Comparison of ENCODE assay signal across 21 cellular contexts in genomic region chr12:3980504-3981272, GRCh38.
DNase-seq lines count a peak whose midpoint lies in the region; ATAC-seq lines count a peak whose summit lies in the region.
"Had no signal": no experiment of that assay in that cellular context is flagged by ENCODE, and none has a peak within 500 bp of the region (broad histone marks: within the 10 kb centered on the region; RNA-seq: fewer than 3 reads in every experiment).

No MANE protein-coding gene starts in this region.

- intact Hi-C loops in activated naive CD4-positive, alpha-beta T cell treated with anti-CD3 and anti-CD28 coated beads for 36 hours (cut with micrococcal nuclease): loop anchor here (1.0 kb wide), 1 partner anchor 8 kb away; no protein-coding TSS in a partner anchor

- DNase-seq in activated CD4-positive, alpha-beta T cell treated with anti-CD3 and anti-CD28 coated beads for 48 hours: peak; percentile 31
- no peak for DNase-seq in activated CD4-positive, alpha-beta T cell treated with anti-CD3 and anti-CD28 coated beads, Interleukin-2, amount 10 ng/mL, durations not matched to agents 7 days and 5 days
- DNase-seq in activated naive CD4-positive, alpha-beta T cell treated with anti-CD3 and anti-CD28 coated beads for 36 hours: peak; percentile 41
- DNase-seq in activated naive CD4-positive, alpha-beta T cell treated with anti-CD3 and anti-CD28 coated beads, Interleukin-2, amount 10 ng/mL, durations not matched to agents 7 days and 5 days: no peak
- no peak for DNase-seq in activated naive CD8-positive, alpha-beta T cell treated with anti-CD3 and anti-CD28 coated beads, Interleukin-2, amount 50 U/mL, for 24 hours
- no peak for DNase-seq in stimulated activated naive CD8-positive, alpha-beta T cell treated with anti-CD3 and anti-CD28 coated beads, Interleukin-15, Interleukin-2, amounts not matched to agents 100 U/mL and 50 U/mL, for 24 hours
- DNase-seq in nucleus accumbens (lab: John Stamatoyannopoulos, UW) (no peak), UCSD-AML1 (lab: John Stamatoyannopoulos, UW; ENCODE audit: unreplicated experiment) (no peak)
- DNase-seq: AML-193; C1 segment of cervical spinal cord; Calu3; CD8-positive, alpha-beta T cell; DMS153; KG1; NCI-H1092; NCI-H1436; NCI-H187 treated with DMSO at 0.1 percent for 48 hours; NCI-H2107; NCI-H446 treated with DMSO at 0.1 percent for 48 hours; NCI-H526 treated with DMSO at 0.1 percent for 48 hours; OCI-M1 had no signal

- H3K36me3 Mint-ChIP-seq in activated CD4-positive, alpha-beta T cell treated with anti-CD3 and anti-CD28 coated beads, Interleukin-2, amount 10 ng/mL, durations not matched to agents 7 days and 5 days (ENCODE audit: low read depth): peaks cover 7% of the 10 kb centered on the region
- no peaks in the 10 kb centered on the region for H3K36me3 Mint-ChIP-seq in activated naive CD4-positive, alpha-beta T cell treated with anti-CD3 and anti-CD28 coated beads for 36 hours (ENCODE audit: low read depth)
- H3K36me3 Mint-ChIP-seq in activated naive CD4-positive, alpha-beta T cell treated with anti-CD3 and anti-CD28 coated beads, Interleukin-2, amount 10 ng/mL, durations not matched to agents 7 days and 5 days: no peaks in the 10 kb centered on the region
- no peaks in the 10 kb centered on the region for H3K36me3 Mint-ChIP-seq in activated naive CD8-positive, alpha-beta T cell treated with anti-CD3 and anti-CD28 coated beads, Interleukin-2, amount 50 U/mL, for 24 hours (ENCODE audit: low read depth)
- H3K36me3 Mint-ChIP-seq: CD8-positive, alpha-beta T cell had no signal

- H3K9me3 Mint-ChIP-seq in activated CD4-positive, alpha-beta T cell treated with anti-CD3 and anti-CD28 coated beads, Interleukin-2, amount 10 ng/mL, durations not matched to agents 7 days and 5 days: peaks cover 13% of the 10 kb centered on the region
- no peaks in the 10 kb centered on the region for H3K9me3 Mint-ChIP-seq in activated naive CD4-positive, alpha-beta T cell treated with anti-CD3 and anti-CD28 coated beads for 36 hours
- peaks cover 7% of the 10 kb centered on the region for H3K9me3 Mint-ChIP-seq in activated naive CD4-positive, alpha-beta T cell treated with anti-CD3 and anti-CD28 coated beads, Interleukin-2, amount 10 ng/mL, durations not matched to agents 7 days and 5 days
- peaks cover 4% of the 10 kb centered on the region for H3K9me3 Mint-ChIP-seq in activated naive CD8-positive, alpha-beta T cell treated with anti-CD3 and anti-CD28 coated beads, Interleukin-2, amount 50 U/mL, for 24 hours
- H3K9me3 Mint-ChIP-seq: CD8-positive, alpha-beta T cell had no signal

- CTCF ChIA-PET in activated CD4-positive, alpha-beta T cell treated with anti-CD3 and anti-CD28 coated beads, Interleukin-2, amount 10 ng/mL, durations not matched to agents 7 days and 5 days (lab: Charles Lee): interaction anchor here (2.1 kb wide), 1 partner anchor 17 kb away, joined by 6 read pairs; no protein-coding TSS in a partner anchor
- CTCF ChIA-PET in activated naive CD4-positive, alpha-beta T cell treated with anti-CD3 and anti-CD28 coated beads for 36 hours (lab: Charles Lee): interaction anchor here (0.7 kb wide), 1 partner anchor 17 kb away, joined by 4 read pairs; no protein-coding TSS in a partner anchor
- CTCF ChIA-PET in activated naive CD4-positive, alpha-beta T cell treated with anti-CD3 and anti-CD28 coated beads, Interleukin-2, amount 10 ng/mL, durations not matched to agents 7 days and 5 days (lab: Charles Lee): interaction anchor here (1.9 kb wide), 1 partner anchor 14 kb away, joined by 6 read pairs; no protein-coding TSS in a partner anchor

- H3K4me3 Mint-ChIP-seq in activated CD4-positive, alpha-beta T cell treated with anti-CD3 and anti-CD28 coated beads, Interleukin-2, amount 10 ng/mL, durations not matched to agents 7 days and 5 days: no peak overlapping the region
- no peak overlapping the region for H3K4me3 Mint-ChIP-seq in activated naive CD4-positive, alpha-beta T cell treated with anti-CD3 and anti-CD28 coated beads for 36 hours
- no peak overlapping the region for H3K4me3 Mint-ChIP-seq in activated naive CD4-positive, alpha-beta T cell treated with anti-CD3 and anti-CD28 coated beads, Interleukin-2, amount 10 ng/mL, durations not matched to agents 7 days and 5 days
- H3K4me3 Mint-ChIP-seq in activated naive CD8-positive, alpha-beta T cell treated with anti-CD3 and anti-CD28 coated beads, Interleukin-2, amount 50 U/mL, for 24 hours: peak overlapping the region; percentile 3
- H3K4me3 Mint-ChIP-seq: CD8-positive, alpha-beta T cell had no signal

- ATAC-seq in activated naive CD8-positive, alpha-beta T cell treated with anti-CD3 and anti-CD28 coated beads, Interleukin-2, amount 50 U/mL, for 24 hours: peak; percentile 41
- peak; percentile 48 for ATAC-seq in stimulated activated naive CD8-positive, alpha-beta T cell treated with anti-CD3 and anti-CD28 coated beads, Interleukin-15, Interleukin-2, amounts not matched to agents 100 U/mL and 50 U/mL, for 24 hours
- ATAC-seq: CD8-positive, alpha-beta T cell had no signal

- no peaks in the 10 kb centered on the region for H3K27me3 Mint-ChIP-seq in activated CD4-positive, alpha-beta T cell treated with anti-CD3 and anti-CD28 coated beads, Interleukin-2, amount 10 ng/mL, durations not matched to agents 7 days and 5 days
- no peaks in the 10 kb centered on the region for H3K27me3 Mint-ChIP-seq in activated naive CD4-positive, alpha-beta T cell treated with anti-CD3 and anti-CD28 coated beads for 36 hours (ENCODE audit: low read depth)
- peaks cover 3% of the 10 kb centered on the region for H3K27me3 Mint-ChIP-seq in activated naive CD4-positive, alpha-beta T cell treated with anti-CD3 and anti-CD28 coated beads, Interleukin-2, amount 10 ng/mL, durations not matched to agents 7 days and 5 days
- H3K27me3 Mint-ChIP-seq in activated naive CD8-positive, alpha-beta T cell treated with anti-CD3 and anti-CD28 coated beads, Interleukin-2, amount 50 U/mL, for 24 hours: no peaks in the 10 kb centered on the region

- no peak overlapping the region for H3K27ac Mint-ChIP-seq in activated CD4-positive, alpha-beta T cell treated with anti-CD3 and anti-CD28 coated beads, Interleukin-2, amount 10 ng/mL, durations not matched to agents 7 days and 5 days
- H3K27ac Mint-ChIP-seq in activated naive CD4-positive, alpha-beta T cell treated with anti-CD3 and anti-CD28 coated beads for 36 hours: peak overlapping the region; percentile 6
- no peak overlapping the region for H3K27ac Mint-ChIP-seq in activated naive CD4-positive, alpha-beta T cell treated with anti-CD3 and anti-CD28 coated beads, Interleukin-2, amount 10 ng/mL, durations not matched to agents 7 days and 5 days
- H3K27ac Mint-ChIP-seq in activated naive CD8-positive, alpha-beta T cell treated with anti-CD3 and anti-CD28 coated beads, Interleukin-2, amount 50 U/mL, for 24 hours: peak overlapping the region; percentile 84
- H3K27ac Mint-ChIP-seq: CD8-positive, alpha-beta T cell had no signal

- H3K4me1 Mint-ChIP-seq in activated CD4-positive, alpha-beta T cell treated with anti-CD3 and anti-CD28 coated beads, Interleukin-2, amount 10 ng/mL, durations not matched to agents 7 days and 5 days: peaks cover 23% of the 10 kb centered on the region
- H3K4me1 Mint-ChIP-seq in activated naive CD4-positive, alpha-beta T cell treated with anti-CD3 and anti-CD28 coated beads for 36 hours (ENCODE audit: low read depth): peaks cover 43% of the 10 kb centered on the region
- peaks cover 16% of the 10 kb centered on the region for H3K4me1 Mint-ChIP-seq in activated naive CD4-positive, alpha-beta T cell treated with anti-CD3 and anti-CD28 coated beads, Interleukin-2, amount 10 ng/mL, durations not matched to agents 7 days and 5 days
- H3K4me1 Mint-ChIP-seq in activated naive CD8-positive, alpha-beta T cell treated with anti-CD3 and anti-CD28 coated beads, Interleukin-2, amount 50 U/mL, for 24 hours: peaks cover 58% of the 10 kb centered on the region

- POLR2A ChIA-PET in activated CD4-positive, alpha-beta T cell treated with anti-CD3 and anti-CD28 coated beads, Interleukin-2, amount 10 ng/mL, durations not matched to agents 7 days and 5 days (lab: Charles Lee): no interaction called here

Comparison
In these comparisons a context has a peak if more than half of its experiments do, and no peak if none do; other contexts are left out.
1. DNase-seq: peak in activated CD4-positive, alpha-beta T cell treated with anti-CD3 and anti-CD28 coated beads for 48 hours (single experiment) and activated naive CD4-positive, alpha-beta T cell treated with anti-CD3 and anti-CD28 coated beads for 36 hours (single experiment); none in activated CD4-positive, alpha-beta T cell treated with anti-CD3 and anti-CD28 coated beads, Interleukin-2, amount 10 ng/mL, durations not matched to agents 7 days and 5 days (single experiment), activated naive CD4-positive, alpha-beta T cell treated with anti-CD3 and anti-CD28 coated beads, Interleukin-2, amount 10 ng/mL, durations not matched to agents 7 days and 5 days (single experiment), activated naive CD8-positive, alpha-beta T cell treated with anti-CD3 and anti-CD28 coated beads, Interleukin-2, amount 50 U/mL, for 24 hours (single experiment), stimulated activated naive CD8-positive, alpha-beta T cell treated with anti-CD3 and anti-CD28 coated beads, Interleukin-15, Interleukin-2, amounts not matched to agents 100 U/mL and 50 U/mL, for 24 hours (single experiment), nucleus accumbens (0 of 56) and UCSD-AML1 (single experiment).
2. H3K27ac Mint-ChIP-seq: peak in activated naive CD4-positive, alpha-beta T cell treated with anti-CD3 and anti-CD28 coated beads for 36 hours (single experiment) and activated naive CD8-positive, alpha-beta T cell treated with anti-CD3 and anti-CD28 coated beads, Interleukin-2, amount 50 U/mL, for 24 hours (single experiment); none in activated CD4-positive, alpha-beta T cell treated with anti-CD3 and anti-CD28 coated beads, Interleukin-2, amount 10 ng/mL, durations not matched to agents 7 days and 5 days (single experiment) and activated naive CD4-positive, alpha-beta T cell treated with anti-CD3 and anti-CD28 coated beads, Interleukin-2, amount 10 ng/mL, durations not matched to agents 7 days and 5 days (single experiment).